8 cellular contexts compared by ENCODE assay signal in genomic region chr5:168047043-168047668, GRCh38.
DNase-seq lines count a peak whose midpoint lies in the region; ATAC-seq and FAIRE-seq lines count a peak whose summit lies in the region.

No MANE protein-coding gene starts in this region.

- peak; percentile 79 for ATAC-seq in GM18511 (IDR thresholded peaks at IDR 0.05; ENCODE audit: unreplicated experiment)

- H3K9ac ChIP-seq in BLaER1: no peak overlapping the region; the same call in 1 of the 2 replicates
- no peak overlapping the region for H3K9ac ChIP-seq in HUES64 (ENCODE audit: low read depth, low read length)

- no peak overlapping the region for H3K27ac Mint-ChIP-seq in activated T-helper 2 cell treated with anti-CD3 and anti-CD28 coated beads, Interferon-gamma antibody, Interleukin-2, Interleukin-4, amounts not matched to agents 10 μg/mL and 5 μg/mL and 100 μg/mL, durations not matched to agents 14 hours and 24 hours and 36 hours

- FAIRE-seq in RCC 7860 (lab: Jason Lieb, UNC): peak; percentile 12

- H3K9me3 Mint-ChIP-seq in activated T-helper 2 cell treated with anti-CD3 and anti-CD28 coated beads, Interferon-gamma antibody, Interleukin-2, Interleukin-4, amounts not matched to agents 10 μg/mL and 5 μg/mL and 100 μg/mL, durations not matched to agents 14 hours and 24 hours and 36 hours: no peaks in the 10 kb centered on the region

- H3K4me3 Mint-ChIP-seq in activated T-helper 2 cell treated with anti-CD3 and anti-CD28 coated beads, Interferon-gamma antibody, Interleukin-2, Interleukin-4, amounts not matched to agents 10 μg/mL and 5 μg/mL and 100 μg/mL, durations not matched to agents 14 hours and 24 hours and 36 hours (ENCODE audit: low read depth): no peak overlapping the region

- H3K36me3 ChIP-seq in BLaER1 (peaks cover 43% of the 10 kb centered on the region), HUES64 (ENCODE audit: insufficient read depth, low read length) (no peaks in the 10 kb centered on the region)

- no peak overlapping the region for H3K4me3 ChIP-seq in BLaER1
- H3K4me3 ChIP-seq in HUES64 (ENCODE audit: low read length): peak overlapping the region; percentile 5; the same call in 1 of the 2 replicates

- intact Hi-C loops in activated T-helper 2 cell treated with anti-CD3 and anti-CD28 coated beads, Interferon-gamma antibody, Interleukin-2, Interleukin-4, amounts not matched to agents 10 μg/mL and 5 μg/mL and 100 μg/mL, durations not matched to agents 14 hours and 24 hours and 36 hours (cut with micrococcal nuclease): no loop called here

- H3K4me1 Mint-ChIP-seq in activated T-helper 2 cell treated with anti-CD3 and anti-CD28 coated beads, Interferon-gamma antibody, Interleukin-2, Interleukin-4, amounts not matched to agents 10 μg/mL and 5 μg/mL and 100 μg/mL, durations not matched to agents 14 hours and 24 hours and 36 hours (ENCODE audit: low read depth): no peaks in the 10 kb centered on the region

- H3K27me3 ChIP-seq in BLaER1: no peaks in the 10 kb centered on the region
- no peaks in the 10 kb centered on the region for H3K27me3 ChIP-seq in HUES64 (ENCODE audit: insufficient read depth, low read length)

- H3K4me2 ChIP-seq in BLaER1: peak overlapping the region; percentile 66

- H3K4me1 ChIP-seq in BLaER1: peaks cover 36% of the 10 kb centered on the region
- peaks cover 25% of the 10 kb centered on the region for H3K4me1 ChIP-seq in HUES64 (ENCODE audit: insufficient read depth, low read length)

- 19% methylated on average over 11 of the region's 11 CpGs for WGBS in HUES64

- peaks cover 31% of the 10 kb centered on the region; the same call in 1 of the 2 replicates for H4K20me1 ChIP-seq in BLaER1

- H3K27ac ChIP-seq in BLaER1 (no peak overlapping the region; the same call in 1 of the 2 replicates), HUES64 (ENCODE audit: low read depth, low read length) (no peak overlapping the region; the same call in 1 of the 2 replicates)

- no peaks in the 10 kb centered on the region for H3K27me3 Mint-ChIP-seq in activated T-helper 2 cell treated with anti-CD3 and anti-CD28 coated beads, Interferon-gamma antibody, Interleukin-2, Interleukin-4, amounts not matched to agents 10 μg/mL and 5 μg/mL and 100 μg/mL, durations not matched to agents 14 hours and 24 hours and 36 hours (ENCODE audit: low read depth)

- H3K9me3 ChIP-seq in BLaER1: no peaks in the 10 kb centered on the region
- H3K9me3 ChIP-seq in HUES64 (ENCODE audit: insufficient read depth, low read depth, low read length): no peaks in the 10 kb centered on the region

- H3K36me3 Mint-ChIP-seq in activated T-helper 2 cell treated with anti-CD3 and anti-CD28 coated beads, Interferon-gamma antibody, Interleukin-2, Interleukin-4, amounts not matched to agents 10 μg/mL and 5 μg/mL and 100 μg/mL, durations not matched to agents 14 hours and 24 hours and 36 hours (ENCODE audit: low read depth): no peaks in the 10 kb centered on the region

- DNase-seq in RCC 7860 (ENCODE audit: low spot score) (peak; percentile 61), fibroblast of the conjunctiva (ENCODE audit: low read depth) (peak; percentile 13), pons (ENCODE audit: low spot score) (peak; percentile 82)
- no peak for DNase-seq in activated T-helper 2 cell treated with anti-CD3 and anti-CD28 coated beads, Interferon-gamma antibody, Interleukin-2, Interleukin-4, amounts not matched to agents 10 μg/mL and 5 μg/mL and 100 μg/mL, durations not matched to agents 14 hours and 24 hours and 36 hours (ENCODE audit: low spot score)
- no peak for DNase-seq in stimulated activated naive CD4-positive, alpha-beta T cell treated with Interleukin-2 at 50 U/mL for 16 hours (lab: John Stamatoyannopoulos, UW)

Comparison
In these comparisons a context has a peak if more than half of its experiments do, and no peak if none do; other contexts are left out.
1. DNase-seq: peak in RCC 7860 (single experiment), fibroblast of the conjunctiva (single experiment) and pons (single experiment); none in activated T-helper 2 cell treated with anti-CD3 and anti-CD28 coated beads, Interferon-gamma antibody, Interleukin-2, Interleukin-4, amounts not matched to agents 10 μg/mL and 5 μg/mL and 100 μg/mL, durations not matched to agents 14 hours and 24 hours and 36 hours (single experiment) and stimulated activated naive CD4-positive, alpha-beta T cell treated with Interleukin-2 at 50 U/mL for 16 hours (single experiment).